Comparison of ENCODE assay signal across 13 cellular contexts in genomic region chr20:5316188-5317158, GRCh38. TPM values are rescaled to one million over a fixed set of nuclear protein-coding genes. Genes with fewer than 3 reads are reported as not detected.
A peak's percentile ranks its signal among the peaks of the same experiment; 100 is the strongest.
DNase-seq lines count a peak whose midpoint lies in the region; ATAC-seq, FAIRE-seq and TF ChIP-seq lines count a peak whose summit lies in the region.
"Had no signal": no experiment of that assay in that cellular context is flagged by ENCODE, and none has a peak within 500 bp of the region (broad histone marks: within the 10 kb centered on the region; RNA-seq: fewer than 3 reads in every experiment).

PROKR2 (minus strand) TSS chr20:5316954; CDS start chr20:5314369, 2,585 bp downstream.

- no peak within 1 kb of the TSS for H2AK5ac ChIP-seq in H9 (ENCODE audit: insufficient read length, low read length)
- no peak within 1 kb of the TSS for H2AK5ac ChIP-seq in mesenchymal stem cell (ENCODE audit: low read length, severe bottlenecking)

- H3K18ac ChIP-seq in H9 (ENCODE audit: insufficient read length, low read depth, low read length) (no peak within 1 kb of the TSS), mesenchymal stem cell (ENCODE audit: low read depth in 1 of 2, low read length in 2 of 2) (no peak within 1 kb of the TSS)

- H3K23me2 ChIP-seq in H9 (ENCODE audit: insufficient read length, low read depth, low read length, poor library complexity, severe bottlenecking), result peaks cover 14% of the 10 kb centered on the region

- H3K27me3 Mint-ChIP-seq in CD8-positive, alpha-beta memory T cell, result peaks cover 21 to 50% of the 10 kb centered on the region in 2 donors
- peaks cover 62% of the 10 kb centered on the region for H3K27me3 Mint-ChIP-seq in H9 (ENCODE audit: low read depth)
- H3K27me3 Mint-ChIP-seq in astrocyte (ENCODE audit: low read depth, unreplicated experiment), result peaks cover 62% of the 10 kb centered on the region
- peaks cover 40 to 49% of the 10 kb centered on the region in 2 donors for H3K27me3 Mint-ChIP-seq in T-cell

- H3K9me3 ChIP-seq in CD8-positive, alpha-beta memory T cell (ENCODE audit: low read length), result no peaks in the 10 kb centered on the region
- no peaks in the 10 kb centered on the region for H3K9me3 ChIP-seq in H9 (ENCODE audit: control insufficient read depth, low read depth, low read length)
- no peaks in the 10 kb centered on the region for H3K9me3 ChIP-seq in astrocyte (ENCODE audit: insufficient read depth, low read depth, low read length)
- no peaks in the 10 kb centered on the region for H3K9me3 ChIP-seq in mesenchymal stem cell (ENCODE audit: control insufficient read depth, low read length)
- H3K9me3 ChIP-seq in stomach, result peaks cover 0 to 17% (median 0%) of the 10 kb centered on the region in 4 donors

- H3K4me3 Mint-ChIP-seq in CD8-positive, alpha-beta memory T cell, result peak within 1 kb of the TSS; percentile 40 to 90 (median 72)
- peak within 1 kb of the TSS; percentile 81 to 93 for H3K4me3 Mint-ChIP-seq in H9
- H3K4me3 Mint-ChIP-seq in astrocyte (ENCODE audit: unreplicated experiment), result peak within 1 kb of the TSS; percentile 68
- peak within 1 kb of the TSS in 1 of 3 donors; percentile 20 for H3K4me3 Mint-ChIP-seq in T-cell
- H3K4me3 Mint-ChIP-seq: stimulated activated naive CD8-positive, alpha-beta T cell treated with anti-CD3 and anti-CD28 coated beads, Interleukin-15, Interleukin-2, amounts not matched to agents 100 ng/mL and 50 ng/mL, for 24 hours had no signal

- H4K5ac ChIP-seq in H9 (ENCODE audit: insufficient read length, low read depth, low read length), result no peak within 1 kb of the TSS

- no peak within 1 kb of the TSS for H2BK15ac ChIP-seq in H9 (ENCODE audit: low read depth, low read length)
- H2BK15ac ChIP-seq in mesenchymal stem cell (ENCODE audit: low read depth, poor library complexity, severe bottlenecking), result no peak within 1 kb of the TSS

- H3K4ac ChIP-seq in H9 (ENCODE audit: low read depth, low read length) (no peak within 1 kb of the TSS), mesenchymal stem cell (ENCODE audit: low read depth in 1 of 2, low read length in 2 of 2) (no peak within 1 kb of the TSS)

- intact Hi-C loops in stomach (cut with DNase I; ENCODE audit: low total_unique reads), result loop anchor here (10.0 kb wide), 1 partner anchor 52 kb away; no protein-coding TSS in a partner anchor

- H2BK120ac ChIP-seq in H9 (ENCODE audit: low read depth, low read length, poor library complexity, severe bottlenecking) (no peak within 1 kb of the TSS), mesenchymal stem cell (ENCODE audit: low read depth, low read length) (no peak within 1 kb of the TSS)

- peaks cover 3 to 6% (median 5%) of the 10 kb centered on the region in 3 donors for H3K4me1 Mint-ChIP-seq in CD8-positive, alpha-beta memory T cell
- H3K4me1 Mint-ChIP-seq in H9 (peaks cover 8 to 9% of the 10 kb centered on the region in 2 experiments), astrocyte (ENCODE audit: low read depth, unreplicated experiment) (no peaks in the 10 kb centered on the region), T-cell (peaks cover 0 to 4% (median 0%) of the 10 kb centered on the region in 3 donors)

- H2BK12ac ChIP-seq in H9 (ENCODE audit: insufficient read length, low read depth, low read length), result no peak within 1 kb of the TSS
- H2BK12ac ChIP-seq in mesenchymal stem cell (ENCODE audit: low read length in 2 of 2), result no peak within 1 kb of the TSS

- no peaks in the 10 kb centered on the region for H3K36me3 ChIP-seq in CD8-positive, alpha-beta memory T cell (ENCODE audit: insufficient read depth, low read length)
- H3K36me3 ChIP-seq in astrocyte (ENCODE audit: insufficient read depth, low read length) (no peaks in the 10 kb centered on the region), mesenchymal stem cell (ENCODE audit: control insufficient read depth in 1 of 2, insufficient read depth in 2 of 2, low read depth in 1 of 2, low read length in 2 of 2) (no peaks in the 10 kb centered on the region), stomach (no peaks in the 10 kb centered on the region)

- TF ChIP-seq POLR2A in stomach (IDR thresholded peaks at IDR 0.05), result no peak

- POLR2A ChIA-PET in CD8-positive, alpha-beta memory T cell (lab: Charles Lee), result no interaction called here
- POLR2A ChIA-PET in T-cell (lab: Charles Lee), result no interaction called here

- no peak for TF ChIP-seq EP300 in stomach (IDR thresholded peaks at IDR 0.05)

- H3K9me3 Mint-ChIP-seq in CD8-positive, alpha-beta memory T cell, result peaks cover 0 to 2% (median 0%) of the 10 kb centered on the region in 5 donors
- H3K9me3 Mint-ChIP-seq in H9, result peaks cover 2 to 4% of the 10 kb centered on the region in 2 experiments; a peak in 2 of 5 replicates
- peaks cover 5% of the 10 kb centered on the region for H3K9me3 Mint-ChIP-seq in astrocyte (ENCODE audit: unreplicated experiment)
- no peaks in the 10 kb centered on the region for H3K9me3 Mint-ChIP-seq in T-cell
- H3K9me3 Mint-ChIP-seq: stimulated activated naive CD8-positive, alpha-beta T cell treated with anti-CD3 and anti-CD28 coated beads, Interleukin-15, Interleukin-2, amounts not matched to agents 100 ng/mL and 50 ng/mL, for 24 hours had no signal

- no peaks in the 10 kb centered on the region for H3K36me3 Mint-ChIP-seq in CD8-positive, alpha-beta memory T cell
- H3K36me3 Mint-ChIP-seq in H9 (ENCODE audit: insufficient read depth in 1 of 3, low read depth in 3 of 3) (peaks cover 7 to 13% (median 8%) of the 10 kb centered on the region in 3 experiments; a peak in 6 of 7 replicates), astrocyte (ENCODE audit: low read depth, unreplicated experiment) (no peaks in the 10 kb centered on the region), T-cell (no peaks in the 10 kb centered on the region)

- H2BK5ac ChIP-seq in H9 (ENCODE audit: insufficient read length, low read length) (no peak within 1 kb of the TSS), mesenchymal stem cell (ENCODE audit: low read depth, low read length, poor library complexity, severe bottlenecking) (no peak within 1 kb of the TSS)

- H3K4me2 ChIP-seq in H9 (ENCODE audit: insufficient read depth, insufficient read length, low read length) (peak within 1 kb of the TSS; percentile 82), astrocyte (ENCODE audit: low read length) (peak within 1 kb of the TSS; percentile 19), mesenchymal stem cell (ENCODE audit: low read length, poor library complexity, severe bottlenecking) (peak within 1 kb of the TSS; percentile 25)

- CTCF ChIA-PET in CD8-positive, alpha-beta memory T cell (lab: Charles Lee), result interaction anchor here (0.8 to 1.6 kb wide), 3 partner anchors 33 to 113 kb away, joined by 3 to 4 read pairs (median 3); no protein-coding TSS in a partner anchor
- CTCF ChIA-PET in T-cell (lab: Charles Lee), result no interaction called here

- no peak within 1 kb of the TSS for H3K4me3 ChIP-seq in CD8-positive, alpha-beta memory T cell (ENCODE audit: low read length)
- H3K4me3 ChIP-seq in astrocyte (ENCODE audit: insufficient read depth, low read depth, low read length) (no peak within 1 kb of the TSS), mesenchymal stem cell (ENCODE audit: insufficient read depth in 1 of 2, low read depth in 1 of 2, low read length in 2 of 2) (no peak within 1 kb of the TSS), stomach (peak within 1 kb of the TSS in 2 of 4 donors; percentile 27 to 33)

- no peak within 1 kb of the TSS for H2AFZ ChIP-seq in H9 (ENCODE audit: low read length)
- no peak within 1 kb of the TSS for H2AFZ ChIP-seq in astrocyte (ENCODE audit: low read depth, low read length)
- no peak within 1 kb of the TSS for H2AFZ ChIP-seq in mesenchymal stem cell (ENCODE audit: low read depth, low read length)

- H4K91ac ChIP-seq in H9 (ENCODE audit: insufficient read length, low read depth, low read length), result no peak within 1 kb of the TSS
- H4K91ac ChIP-seq in mesenchymal stem cell (ENCODE audit: low read length), result no peak within 1 kb of the TSS

- H3K27ac ChIP-seq in CD8-positive, alpha-beta memory T cell (ENCODE audit: low read depth, low read length), result no peak within 1 kb of the TSS
- no peak within 1 kb of the TSS for H3K27ac ChIP-seq in H9 (ENCODE audit: insufficient read length, low read depth, low read length)
- no peak within 1 kb of the TSS for H3K27ac ChIP-seq in astrocyte (ENCODE audit: low read depth, low read length)
- no peak within 1 kb of the TSS for H3K27ac ChIP-seq in mesenchymal stem cell (ENCODE audit: low read length, poor library complexity, severe bottlenecking)
- H3K27ac ChIP-seq in stomach, result no peak within 1 kb of the TSS

- H2BK20ac ChIP-seq in H9 (ENCODE audit: low read depth, low read length, poor library complexity, severe bottlenecking), result no peak within 1 kb of the TSS

- H3K56ac ChIP-seq in H9 (ENCODE audit: insufficient read length, low read depth, low read length), result no peak within 1 kb of the TSS

- H3K79me1 ChIP-seq in H9 (ENCODE audit: insufficient read depth, low read depth, low read length, poor library complexity, severe bottlenecking), result no peaks in the 10 kb centered on the region
- no peaks in the 10 kb centered on the region for H3K79me1 ChIP-seq in mesenchymal stem cell (replicated peaks; ENCODE audit: low read length, poor library complexity, severe bottlenecking)

- H4K8ac ChIP-seq in H9 (replicated peaks; ENCODE audit: insufficient read length, low read depth, low read length) (no peak within 1 kb of the TSS), mesenchymal stem cell (ENCODE audit: low read length) (no peak within 1 kb of the TSS)

- no peak within 1 kb of the TSS for H3T11ph ChIP-seq in H9 (ENCODE audit: low read length)

- H3K79me2 ChIP-seq in H9 (ENCODE audit: insufficient read depth, low read length) (no peaks in the 10 kb centered on the region), astrocyte (ENCODE audit: insufficient read depth, low read length) (no peaks in the 10 kb centered on the region)

- no peak within 1 kb of the TSS for H3K27ac Mint-ChIP-seq in CD8-positive, alpha-beta memory T cell
- peak within 1 kb of the TSS in 1 of 3 experiments; percentile 59; a peak in 1 of 7 replicates for H3K27ac Mint-ChIP-seq in H9
- H3K27ac Mint-ChIP-seq in astrocyte (ENCODE audit: unreplicated experiment), result no peak within 1 kb of the TSS
- H3K27ac Mint-ChIP-seq in T-cell, result no peak within 1 kb of the TSS
- H3K27ac Mint-ChIP-seq: stimulated activated naive CD8-positive, alpha-beta T cell treated with anti-CD3 and anti-CD28 coated beads, Interleukin-15, Interleukin-2, amounts not matched to agents 100 ng/mL and 50 ng/mL, for 24 hours had no signal

- no peak within 1 kb of the TSS for H3K23ac ChIP-seq in H9 (ENCODE audit: insufficient read length, low read depth, low read length)
- H3K23ac ChIP-seq in mesenchymal stem cell (ENCODE audit: low read length in 2 of 2), result no peak within 1 kb of the TSS

- no peak for FAIRE-seq in astrocyte (lab: Jason Lieb, UNC)

- peak; percentile 65 for TF ChIP-seq CTCF in H9 (conservative IDR thresholded peaks at IDR 0.05)
- no peak for TF ChIP-seq CTCF in astrocyte (IDR thresholded peaks at IDR 0.05; ENCODE audit: insufficient read depth, low read depth, low read length)
- TF ChIP-seq CTCF in stomach (IDR thresholded peaks at IDR 0.05), result no peak
- no peak for TF ChIP-seq CTCF in GM10266 (IDR thresholded peaks at IDR 0.05; ENCODE audit: control insufficient read depth, insufficient read depth, low read depth, missing control alignments)

- H3K27me3 ChIP-seq in CD8-positive, alpha-beta memory T cell (ENCODE audit: insufficient read depth, low read length, poor library complexity, severe bottlenecking), result peaks cover 15% of the 10 kb centered on the region
- peaks cover 16% of the 10 kb centered on the region; the same call in 1 of the 2 replicates for H3K27me3 ChIP-seq in H9 (ENCODE audit: insufficient read depth, low read length)
- peaks cover 22% of the 10 kb centered on the region for H3K27me3 ChIP-seq in astrocyte (ENCODE audit: insufficient read depth, low read length)
- peaks cover 46 to 50% of the 10 kb centered on the region in 2 experiments for H3K27me3 ChIP-seq in mesenchymal stem cell (ENCODE audit: control insufficient read depth in 1 of 2, insufficient read depth in 1 of 2, low read length in 2 of 2)
- peaks cover 12 to 63% (median 24%) of the 10 kb centered on the region in 3 donors for H3K27me3 ChIP-seq in stomach

- ATAC-seq in GM21367 (IDR thresholded peaks at IDR 0.05; ENCODE audit: unreplicated experiment) (no peak), T-cell (replicated peaks in 1 of 4) (no peak)
- ATAC-seq: Panc1 had no signal

- no peak for DNase-seq in CD8-positive, alpha-beta memory T cell
- peak; percentile 82 for DNase-seq in H9
- DNase-seq in astrocyte (ENCODE audit: low read depth), result no peak
- DNase-seq in mesenchymal stem cell, result peak; percentile 4
- no peak for DNase-seq in stomach
- no peak for DNase-seq in GM10266 (ENCODE audit: extremely low spot score)
- no peak for DNase-seq in T-cell
- DNase-seq: activated naive CD4-positive, alpha-beta T cell treated with Interleukin-2 at 50 U/mL for 16 hours had no signal

- no peaks in the 10 kb centered on the region for H4K20me1 ChIP-seq in H9 (ENCODE audit: control insufficient read depth, insufficient read depth, insufficient read length)
- no peaks in the 10 kb centered on the region for H4K20me1 ChIP-seq in astrocyte (ENCODE audit: insufficient read depth, low read length)

- H3K4me1 ChIP-seq in CD8-positive, alpha-beta memory T cell (ENCODE audit: insufficient read depth, low read length), result no peaks in the 10 kb centered on the region
- no peaks in the 10 kb centered on the region for H3K4me1 ChIP-seq in H9 (ENCODE audit: insufficient read depth, low read length)
- H3K4me1 ChIP-seq in astrocyte (ENCODE audit: insufficient read depth, low read length), result no peaks in the 10 kb centered on the region
- H3K4me1 ChIP-seq in mesenchymal stem cell (ENCODE audit: control insufficient read depth, insufficient read depth, low read depth, low read length), result peaks cover 9% of the 10 kb centered on the region
- peaks cover 0 to 12% (median 9%) of the 10 kb centered on the region in 4 donors for H3K4me1 ChIP-seq in stomach

- H3K14ac ChIP-seq in H9 (ENCODE audit: insufficient read depth, low read length) (no peak within 1 kb of the TSS; the same call in 1 of the 2 replicates), mesenchymal stem cell (ENCODE audit: low read length in 2 of 2) (no peak within 1 kb of the TSS)

- no CpG with 5 or more reads among the region's 92 CpGs for WGBS in H9 (ENCODE audit: extremely low coverage, insufficient read length, low lambda C conversion rate)
- 1% methylated on average over 84 of the region's 92 CpGs for WGBS in mesenchymal stem cell
- 2 to 5% (median 4%) methylated on average over 39 to 92 of the region's 92 CpGs for WGBS in stomach, 5 donors

- no peak within 1 kb of the TSS for H3K9ac ChIP-seq in H9 (ENCODE audit: extremely low read depth, insufficient read length, low read length)
- no peak within 1 kb of the TSS for H3K9ac ChIP-seq in astrocyte (ENCODE audit: low read length)
- H3K9ac ChIP-seq in mesenchymal stem cell (ENCODE audit: low read length), result no peak within 1 kb of the TSS

RNA-seq across cellular contexts. Expression of gene PROKR2, which starts in this region (rescaled TPM):
- total RNA-seq in CD8-positive, alpha-beta memory T cell, result under 1 TPM in 1 of 2 experiments, not detected in 1; 0.18 TPM
- polyA plus RNA-seq in CD8-positive, alpha-beta memory T cell, result 0.94 TPM
- total RNA-seq in H9 (2021) (0.44 and 0.46 TPM in 2 replicates), astrocyte (not detected in 2 replicates), stomach (not detected), T-cell (under 1 TPM in 1 of 5 donors, not detected in 4; 0.33 TPM)
- polyA plus RNA-seq in mesenchymal stem cell (2013, experiment 1 of 2), result not detected
- not detected for polyA plus RNA-seq in mesenchymal stem cell (2013, experiment 2 of 2)
- not detected for polyA plus RNA-seq in stomach
- total RNA-seq: fibroblast of lung, HT-29 had no signal
- polyA plus RNA-seq: fibroblast of lung had no signal

Comparison
In these comparisons a context has a peak if more than half of its experiments do, and no peak if none do; other contexts are left out.
1. Peak in DNase-seq and H3K4me2 ChIP-seq in H9; RNA of the gene not detected or under 1 TPM.
2. H3K4me2 ChIP-seq: peak in every context shown above with its lines; median percentile 82 in H9; 25 in mesenchymal stem cell; 19 in astrocyte.